1 cellular context compared by ENCODE assay signal in genomic region chr7:134747326-134747725, GRCh38.
TF ChIP-seq lines count a peak whose summit lies in the region.

No MANE protein-coding gene starts in this region.

TF ChIP-seq in H1, 55 proteins besides CTCF, POLR2A, EP300 and RAD21:
- no peak for TF ChIP-seq GTF2F1 (IDR thresholded peaks at IDR 0.05; ENCODE audit: borderline replicate concordance, low read depth, low read length)
- TF ChIP-seq CTBP2 (IDR thresholded peaks at IDR 0.05; ENCODE audit: borderline replicate concordance, insufficient read depth, insufficient read length, low read length) = no peak
